In genomic region chr9:136407061-136407460, GRCh38 we compare ENCODE assay signal across 2 cellular contexts. TPM values are rescaled to one million over a fixed set of nuclear protein-coding genes. Genes with fewer than 3 reads are reported as not detected.
"Had no signal": no experiment of that assay in that cellular context is flagged by ENCODE, and none has a peak within 500 bp of the region (broad histone marks: within the 10 kb centered on the region; RNA-seq: fewer than 3 reads in every experiment).

No MANE protein-coding gene starts in this region.

RNA-seq across cellular contexts. Expression of gene CARD9, which starts 33.6 kb away (rescaled TPM):
- total RNA-seq: RPMI7951, SK-MEL-5 had no signal
